Comparison of ENCODE assay signal across 8 cellular contexts in genomic region chr20:31661625-31662371, GRCh38. TPM values are rescaled to one million over a fixed set of nuclear protein-coding genes. Genes with fewer than 3 reads are reported as not detected.
DNase-seq lines count a peak whose midpoint lies in the region; ATAC-seq and TF ChIP-seq lines count a peak whose summit lies in the region.

No MANE protein-coding gene starts in this region.

- H3K4me1 Mint-ChIP-seq in naive thymus-derived CD8-positive, alpha-beta T cell: peaks cover 21 to 38% (median 34%) of the 10 kb centered on the region in 4 donors
- H3K4me1 Mint-ChIP-seq in stimulated activated naive B cell treated with anti-CD40 and anti-IgM and Interleukin-4, amounts not matched to agents 10 μg/mL and 1 μg/mL and 100 μg/mL, for 72 hours: peaks cover 39 to 64% of the 10 kb centered on the region in 2 donors

- TF ChIP-seq CTCF in Peyer's patch (IDR thresholded peaks at IDR 0.05): peak in 5 of 6 experiments; percentile 62 to 92 (median 65)
- TF ChIP-seq CTCF in fibroblast of lung (conservative IDR thresholded peaks at IDR 0.05 in 1 of 2, IDR thresholded peaks at IDR 0.05 in 1 of 2; ENCODE audit: low read depth in 1 of 2, low read length in 2 of 2): peak; percentile 36 to 60

- H2AFZ ChIP-seq in fibroblast of lung (ENCODE audit: low read length): peak overlapping the region; percentile 66

- H3K4me3 ChIP-seq in HUES48 (ENCODE audit: low read depth, low read length) (peak overlapping the region; percentile 63), Peyer's patch (peak overlapping the region; percentile 32 to 47 (median 40)), fibroblast of lung (replicated peaks in 1 of 4; ENCODE audit: control extremely low read depth in 1 of 4, insufficient read depth in 1 of 4, low read depth in 3 of 4, low read length in 4 of 4) (peak overlapping the region in 2 of 4 experiments; percentile 25 to 45)

- peak overlapping the region; percentile 58 for H3K4me2 ChIP-seq in fibroblast of lung (ENCODE audit: extremely low read depth, insufficient read depth, low read length)

- H3K79me2 ChIP-seq in fibroblast of lung (ENCODE audit: control insufficient read depth, insufficient read depth, low read length): peaks cover 7% of the 10 kb centered on the region

- H3K4me1 ChIP-seq in HUES48 (ENCODE audit: control insufficient read depth, insufficient read depth, low read length): peaks cover 8% of the 10 kb centered on the region; the same call in 1 of the 2 replicates
- H3K4me1 ChIP-seq in Peyer's patch: peaks cover 0 to 48% (median 5%) of the 10 kb centered on the region in 4 donors
- H3K4me1 ChIP-seq in fibroblast of lung (ENCODE audit: control insufficient read depth, extremely low read depth, insufficient read depth, low read length): peaks cover 10% of the 10 kb centered on the region

- H3K9me3 ChIP-seq in HUES48 (ENCODE audit: control insufficient read depth, insufficient read depth, low read length) (no peaks in the 10 kb centered on the region), Peyer's patch (no peaks in the 10 kb centered on the region), fibroblast of lung (ENCODE audit: control insufficient read depth, insufficient read depth, low read depth, low read length) (no peaks in the 10 kb centered on the region)

- DNase-seq in C1 segment of cervical spinal cord (lab: John Stamatoyannopoulos, UW): peak in 13 of 14 donors; percentile 20 to 88 (median 79)
- peak; percentile 80 to 91 (median 91) for DNase-seq in Peyer's patch
- DNase-seq in activated T-helper 1 cell treated with Interleukin-2 at 50 U/mL for 16 hours (ENCODE audit: low read depth): peak; percentile 63
- peak; percentile 69 to 70 for DNase-seq in fibroblast of lung (ENCODE audit: low read depth in 2 of 2)
- DNase-seq in naive thymus-derived CD8-positive, alpha-beta T cell: peak; percentile 61 to 86 (median 76)
- peak; percentile 52 for DNase-seq in stimulated activated naive B cell treated with anti-CD40 and anti-IgM and Interleukin-4, amounts not matched to agents 10 μg/mL and 1 μg/mL and 100 μg/mL, for 72 hours

- peak overlapping the region; percentile 44 to 94 (median 84) for H3K27ac Mint-ChIP-seq in naive thymus-derived CD8-positive, alpha-beta T cell
- peak overlapping the region; percentile 88 for H3K27ac Mint-ChIP-seq in stimulated activated naive B cell treated with anti-CD40 and anti-IgM and Interleukin-4, amounts not matched to agents 10 μg/mL and 1 μg/mL and 100 μg/mL, for 72 hours

- ATAC-seq in GM19452 (IDR thresholded peaks at IDR 0.05; ENCODE audit: unreplicated experiment): peak; percentile 58
- ATAC-seq in naive thymus-derived CD8-positive, alpha-beta T cell: peak; percentile 90 to 92
- peak; percentile 81 to 83 for ATAC-seq in stimulated activated naive B cell treated with anti-CD40 and anti-IgM and Interleukin-4, amounts not matched to agents 10 μg/mL and 1 μg/mL and 100 μg/mL, for 72 hours (replicated peaks)

- no peaks in the 10 kb centered on the region for H4K20me1 ChIP-seq in fibroblast of lung (ENCODE audit: control insufficient read depth, extremely low read depth, insufficient read depth, low read length)

- H3K9me3 Mint-ChIP-seq in naive thymus-derived CD8-positive, alpha-beta T cell: no peaks in the 10 kb centered on the region
- H3K9me3 Mint-ChIP-seq in stimulated activated naive B cell treated with anti-CD40 and anti-IgM and Interleukin-4, amounts not matched to agents 10 μg/mL and 1 μg/mL and 100 μg/mL, for 72 hours: no peaks in the 10 kb centered on the region

- H3K27ac ChIP-seq in HUES48 (ENCODE audit: low read depth, low read length): peak overlapping the region; percentile 54
- peak overlapping the region; percentile 43 to 79 (median 56) for H3K27ac ChIP-seq in Peyer's patch
- peak overlapping the region; percentile 57 for H3K27ac ChIP-seq in fibroblast of lung (ENCODE audit: insufficient read depth, low read length)

- H3K9ac ChIP-seq in HUES48 (ENCODE audit: low read depth, low read length) (no peak overlapping the region), fibroblast of lung (ENCODE audit: insufficient read depth, low read length) (no peak overlapping the region)

- peak overlapping the region; percentile 69 to 85 (median 82) for H3K4me3 Mint-ChIP-seq in naive thymus-derived CD8-positive, alpha-beta T cell
- H3K4me3 Mint-ChIP-seq in stimulated activated naive B cell treated with anti-CD40 and anti-IgM and Interleukin-4, amounts not matched to agents 10 μg/mL and 1 μg/mL and 100 μg/mL, for 72 hours: peak overlapping the region; percentile 71 to 75

- H3K36me3 Mint-ChIP-seq in naive thymus-derived CD8-positive, alpha-beta T cell: peaks cover 0 to 6% (median 0%) of the 10 kb centered on the region in 3 donors
- peaks cover 48 to 62% of the 10 kb centered on the region in 2 donors for H3K36me3 Mint-ChIP-seq in stimulated activated naive B cell treated with anti-CD40 and anti-IgM and Interleukin-4, amounts not matched to agents 10 μg/mL and 1 μg/mL and 100 μg/mL, for 72 hours

- H3K27me3 Mint-ChIP-seq in naive thymus-derived CD8-positive, alpha-beta T cell: no peaks in the 10 kb centered on the region
- H3K27me3 Mint-ChIP-seq in stimulated activated naive B cell treated with anti-CD40 and anti-IgM and Interleukin-4, amounts not matched to agents 10 μg/mL and 1 μg/mL and 100 μg/mL, for 72 hours: no peaks in the 10 kb centered on the region

- peaks cover 18% of the 10 kb centered on the region for H3K36me3 ChIP-seq in HUES48 (ENCODE audit: control insufficient read depth, insufficient read depth, low read length)
- peaks cover 0 to 16% (median 0%) of the 10 kb centered on the region in 3 donors for H3K36me3 ChIP-seq in Peyer's patch
- H3K36me3 ChIP-seq in fibroblast of lung (ENCODE audit: control insufficient read depth, insufficient read depth, low read length): peaks cover 10% of the 10 kb centered on the region

- TF ChIP-seq POLR2A in Peyer's patch (IDR thresholded peaks at IDR 0.05): peak in 1 of 2 donors; percentile 34

- H3K27me3 ChIP-seq in HUES48 (ENCODE audit: control insufficient read depth, insufficient read depth, low read length) (no peaks in the 10 kb centered on the region), Peyer's patch (no peaks in the 10 kb centered on the region), fibroblast of lung (ENCODE audit: control insufficient read depth, insufficient read depth, low read length) (no peaks in the 10 kb centered on the region)

- POLR2A ChIA-PET in naive thymus-derived CD8-positive, alpha-beta T cell (lab: Charles Lee): interaction anchor here (0.7 to 4.2 kb wide), 6 partner anchors 13 to 77 kb away, joined by 3 to 125 read pairs (median 7); partner anchors contain the start of gene BCL2L1

RNA-seq across cellular contexts. Expression of gene COX4I2, which starts 24.1 kb away (rescaled TPM):
- total RNA-seq in Peyer's patch: 1 to 10 TPM in 1 of 4 donors, not detected in 3; 2.5 TPM
- total RNA-seq in fibroblast of lung: not detected in 2 replicates
- not detected in 2 replicates for polyA plus RNA-seq in fibroblast of lung
- not detected in 2 replicates for polyA plus RNA-seq in fibroblast of lung (2012)
- not detected in 2 replicates for polyA minus RNA-seq in fibroblast of lung (ENCODE audit: low replicate concordance)
- total RNA-seq in naive thymus-derived CD8-positive, alpha-beta T cell: not detected
- polyA plus RNA-seq in naive thymus-derived CD8-positive, alpha-beta T cell: not detected

RNA-seq across cellular contexts. Expression of gene ID1, which starts 56.7 kb away (rescaled TPM):
- 100 to 1,000 TPM; 408 to 760 (median 570) TPM for total RNA-seq in Peyer's patch
- total RNA-seq in fibroblast of lung: 27.4 and 31.1 TPM in 2 replicates
- 14.5 and 62.4 TPM in 2 replicates for polyA plus RNA-seq in fibroblast of lung
- 14.5 and 72.5 TPM in 2 replicates for polyA plus RNA-seq in fibroblast of lung (2012)
- 4.3 and 12.7 TPM in 2 replicates for polyA minus RNA-seq in fibroblast of lung (ENCODE audit: low replicate concordance)
- 1 to 10 TPM in 1 of 2 experiments, under 1 TPM in 1; 0.88 to 1.3 TPM for total RNA-seq in naive thymus-derived CD8-positive, alpha-beta T cell
- polyA plus RNA-seq in naive thymus-derived CD8-positive, alpha-beta T cell: under 1 TPM; 0.29 to 0.87 (median 0.51) TPM

Comparison
In these comparisons a context has a peak if more than half of its experiments do, and no peak if none do; other contexts are left out.
1. RNA of gene ID1, which starts 56.7 kb away (total RNA-seq): 408 to 760 TPM in Peyer's patch; 27.4 to 31.1 TPM in fibroblast of lung and 0.88 to 1.3 TPM in naive thymus-derived CD8-positive, alpha-beta T cell; every median in the first group is over 10 times any median in the second.
2. Peak in every context shown above with its lines, with median percentiles within 50 percentile points of each other: DNase-seq, ATAC-seq and H3K27ac ChIP-seq.